In genomic region chr10:43294892-43295291, GRCh38 we compare ENCODE assay signal across 25 cellular contexts. TPM values are rescaled to one million over a fixed set of nuclear protein-coding genes. Genes with fewer than 3 reads are reported as not detected.
DNase-seq lines count a peak whose midpoint lies in the region; ATAC-seq lines count a peak whose summit lies in the region.
"Had no signal": no experiment of that assay in that cellular context is flagged by ENCODE, and none has a peak within 500 bp of the region (broad histone marks: within the 10 kb centered on the region; RNA-seq: fewer than 3 reads in every experiment).

No MANE protein-coding gene starts in this region.

- peaks cover 9% of the 10 kb centered on the region for H3K27me3 Mint-ChIP-seq in T-helper 2 cell treated with Interferon-gamma antibody and Interleukin-4, amounts not matched to agents 5 μg/mL and 100 μg/mL, for 36 hours (ENCODE audit: low read depth)
- peaks cover 10% of the 10 kb centered on the region for H3K27me3 Mint-ChIP-seq in activated T-helper 2 cell treated with anti-CD3 and anti-CD28 coated beads, Interferon-gamma antibody, Interleukin-2, Interleukin-4, amounts not matched to agents 10 μg/mL and 5 μg/mL and 100 μg/mL, durations not matched to agents 14 hours and 24 hours and 36 hours (ENCODE audit: low read depth)
- H3K27me3 Mint-ChIP-seq in stimulated activated naive B cell treated with anti-CD40 and anti-IgM and Interleukin-4, amounts not matched to agents 10 μg/mL and 1 μg/mL and 100 μg/mL, for 72 hours, result peaks cover 21 to 39% of the 10 kb centered on the region in 2 donors

- H3K27ac Mint-ChIP-seq in T-helper 2 cell treated with Interferon-gamma antibody and Interleukin-4, amounts not matched to agents 5 μg/mL and 100 μg/mL, for 36 hours, result peak overlapping the region; percentile 86
- peak overlapping the region; percentile 47 to 77 for H3K27ac Mint-ChIP-seq in activated naive CD4-positive, alpha-beta T cell treated with anti-CD3 and anti-CD28 coated beads, Interleukin-2, amount 50 U/mL, for 72 hours
- peak overlapping the region; percentile 42 for H3K27ac Mint-ChIP-seq in activated T-helper 2 cell treated with anti-CD3 and anti-CD28 coated beads, Interferon-gamma antibody, Interleukin-2, Interleukin-4, amounts not matched to agents 10 μg/mL and 5 μg/mL and 100 μg/mL, durations not matched to agents 14 hours and 24 hours and 36 hours
- peak overlapping the region; percentile 52 for H3K27ac Mint-ChIP-seq in stimulated activated naive B cell treated with anti-CD40 and anti-IgM and Interleukin-4, amounts not matched to agents 10 μg/mL and 1 μg/mL and 100 μg/mL, for 72 hours
- H3K27ac Mint-ChIP-seq: CD14-positive monocyte, memory B cell, neural progenitor cell had no signal

- peak overlapping the region; percentile 62 for H3K4me3 Mint-ChIP-seq in T-helper 2 cell treated with Interferon-gamma antibody and Interleukin-4, amounts not matched to agents 5 μg/mL and 100 μg/mL, for 36 hours
- H3K4me3 Mint-ChIP-seq in activated T-helper 2 cell treated with anti-CD3 and anti-CD28 coated beads, Interferon-gamma antibody, Interleukin-2, Interleukin-4, amounts not matched to agents 10 μg/mL and 5 μg/mL and 100 μg/mL, durations not matched to agents 14 hours and 24 hours and 36 hours (ENCODE audit: low read depth), result no peak overlapping the region
- H3K4me3 Mint-ChIP-seq in stimulated activated naive B cell treated with anti-CD40 and anti-IgM and Interleukin-4, amounts not matched to agents 10 μg/mL and 1 μg/mL and 100 μg/mL, for 72 hours, result no peak overlapping the region
- H3K4me3 Mint-ChIP-seq: CD14-positive monocyte, memory B cell, neural progenitor cell had no signal

- ATAC-seq in activated naive CD4-positive, alpha-beta T cell treated with anti-CD3 and anti-CD28 coated beads, Interleukin-2, amount 50 U/mL, for 72 hours, result no peak
- no peak for ATAC-seq in stimulated activated naive B cell treated with anti-CD40 and anti-IgM and Interleukin-4, amounts not matched to agents 10 μg/mL and 1 μg/mL and 100 μg/mL, for 72 hours (replicated peaks)
- ATAC-seq: left lobe of liver, Panc1 had no signal

- no peak for DNase-seq in T-helper 2 cell treated with Interferon-gamma antibody and Interleukin-4, amounts not matched to agents 5 μg/mL and 100 μg/mL, for 36 hours (ENCODE audit: low spot score)
- DNase-seq in T-helper 2 cell (no peak), GM19238 (ENCODE audit: insufficient read length, low spot score) (no peak), NCI-H748 (lab: John Stamatoyannopoulos, UW; ENCODE audit: unreplicated experiment) (no peak)
- DNase-seq in activated naive CD4-positive, alpha-beta T cell treated with anti-CD3 and anti-CD28 coated beads, Interleukin-2, amount 50 U/mL, for 72 hours (ENCODE audit: low spot score in 2 of 2), result no peak
- DNase-seq in activated naive CD4-positive, alpha-beta T cell (lab: John Stamatoyannopoulos, UW), result no peak
- DNase-seq in activated T-helper 2 cell treated with anti-CD3 and anti-CD28 coated beads, Interferon-gamma antibody, Interleukin-2, Interleukin-4, amounts not matched to agents 10 μg/mL and 5 μg/mL and 100 μg/mL, durations not matched to agents 14 hours and 24 hours and 36 hours (ENCODE audit: low spot score), result no peak
- DNase-seq in stimulated activated naive B cell treated with anti-CD40 and anti-IgM and Interleukin-4, amounts not matched to agents 10 μg/mL and 1 μg/mL and 100 μg/mL, for 72 hours, result no peak
- DNase-seq: 8988T, adrenal gland, foreskin fibroblast, NCI-H1436 treated with DMSO at 0.1 percent for 48 hours, NCI-H2081 treated with DMSO at 0.1 percent for 48 hours, NCI-H2227 treated with DMSO at 0.1 percent for 48 hours, NCI-H69, retina, Right ventricle myocardium superior, uterus had no signal

- H3K36me3 Mint-ChIP-seq in T-helper 2 cell treated with Interferon-gamma antibody and Interleukin-4, amounts not matched to agents 5 μg/mL and 100 μg/mL, for 36 hours (ENCODE audit: low read depth), result peaks cover 15% of the 10 kb centered on the region
- peaks cover 0 to 14% of the 10 kb centered on the region in 2 donors for H3K36me3 Mint-ChIP-seq in activated naive CD4-positive, alpha-beta T cell treated with anti-CD3 and anti-CD28 coated beads, Interleukin-2, amount 50 U/mL, for 72 hours
- peaks cover 8% of the 10 kb centered on the region for H3K36me3 Mint-ChIP-seq in activated T-helper 2 cell treated with anti-CD3 and anti-CD28 coated beads, Interferon-gamma antibody, Interleukin-2, Interleukin-4, amounts not matched to agents 10 μg/mL and 5 μg/mL and 100 μg/mL, durations not matched to agents 14 hours and 24 hours and 36 hours (ENCODE audit: low read depth)
- H3K36me3 Mint-ChIP-seq in stimulated activated naive B cell treated with anti-CD40 and anti-IgM and Interleukin-4, amounts not matched to agents 10 μg/mL and 1 μg/mL and 100 μg/mL, for 72 hours, result no peaks in the 10 kb centered on the region
- H3K36me3 Mint-ChIP-seq: CD14-positive monocyte, memory B cell, neural progenitor cell had no signal

- H3K9me3 Mint-ChIP-seq in T-helper 2 cell treated with Interferon-gamma antibody and Interleukin-4, amounts not matched to agents 5 μg/mL and 100 μg/mL, for 36 hours, result peaks cover 8% of the 10 kb centered on the region
- H3K9me3 Mint-ChIP-seq in activated naive CD4-positive, alpha-beta T cell treated with anti-CD3 and anti-CD28 coated beads, Interleukin-2, amount 50 U/mL, for 72 hours, result peaks cover 0 to 10% of the 10 kb centered on the region in 2 donors
- H3K9me3 Mint-ChIP-seq in activated T-helper 2 cell treated with anti-CD3 and anti-CD28 coated beads, Interferon-gamma antibody, Interleukin-2, Interleukin-4, amounts not matched to agents 10 μg/mL and 5 μg/mL and 100 μg/mL, durations not matched to agents 14 hours and 24 hours and 36 hours, result peaks cover 16% of the 10 kb centered on the region
- no peaks in the 10 kb centered on the region for H3K9me3 Mint-ChIP-seq in stimulated activated naive B cell treated with anti-CD40 and anti-IgM and Interleukin-4, amounts not matched to agents 10 μg/mL and 1 μg/mL and 100 μg/mL, for 72 hours
- H3K9me3 Mint-ChIP-seq: memory B cell had no signal

- H3K4me1 Mint-ChIP-seq in T-helper 2 cell treated with Interferon-gamma antibody and Interleukin-4, amounts not matched to agents 5 μg/mL and 100 μg/mL, for 36 hours (ENCODE audit: low read depth), result peaks cover 61% of the 10 kb centered on the region
- peaks cover 58% of the 10 kb centered on the region for H3K4me1 Mint-ChIP-seq in activated T-helper 2 cell treated with anti-CD3 and anti-CD28 coated beads, Interferon-gamma antibody, Interleukin-2, Interleukin-4, amounts not matched to agents 10 μg/mL and 5 μg/mL and 100 μg/mL, durations not matched to agents 14 hours and 24 hours and 36 hours (ENCODE audit: low read depth)
- H3K4me1 Mint-ChIP-seq in stimulated activated naive B cell treated with anti-CD40 and anti-IgM and Interleukin-4, amounts not matched to agents 10 μg/mL and 1 μg/mL and 100 μg/mL, for 72 hours, result peaks cover 9 to 14% of the 10 kb centered on the region in 2 donors

- intact Hi-C loops in activated T-helper 2 cell treated with anti-CD3 and anti-CD28 coated beads, Interferon-gamma antibody, Interleukin-2, Interleukin-4, amounts not matched to agents 10 μg/mL and 5 μg/mL and 100 μg/mL, durations not matched to agents 14 hours and 24 hours and 36 hours (cut with micrococcal nuclease), result loop anchor here (1.0 kb wide), 1 partner anchor 53 kb away; no protein-coding TSS in a partner anchor

RNA-seq across cellular contexts. Expression of gene RASGEF1A, which starts 28.0 kb away (rescaled TPM):
- under 1 TPM; 0.39 to 0.66 TPM for total RNA-seq in activated naive CD4-positive, alpha-beta T cell treated with anti-CD3 and anti-CD28 coated beads, Interleukin-2, amount 50 U/mL, for 72 hours
- 1.1 and 1.6 TPM in 2 replicates for total RNA-seq in activated T-helper 2 cell treated with anti-CD3 and anti-CD28 coated beads, Interferon-gamma antibody, Interleukin-2, Interleukin-4, amounts not matched to agents 10 μg/mL and 5 μg/mL and 100 μg/mL, durations not matched to agents 14 hours and 24 hours and 36 hours
- total RNA-seq: H4, thoracic aorta had no signal
